In the genomic region with DNA sequence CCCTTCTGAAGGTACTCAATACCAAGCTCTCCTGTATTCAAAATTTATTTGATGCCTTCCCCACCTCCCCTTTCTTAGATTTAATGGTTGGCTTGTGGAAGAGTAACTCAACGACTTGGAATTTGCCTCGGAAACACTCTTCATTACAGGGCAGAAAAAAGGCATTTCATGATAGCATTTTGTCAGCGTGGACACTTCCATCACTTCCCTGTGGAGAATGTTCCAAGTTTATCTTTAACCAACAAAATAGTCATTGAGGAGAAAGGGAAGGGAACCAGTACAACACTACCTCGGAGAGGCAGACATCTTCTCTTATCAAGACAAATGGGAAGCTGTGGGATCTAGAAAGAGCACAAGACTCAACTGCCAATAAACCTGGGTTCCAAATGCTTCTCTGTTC, we compare ENCODE assay signal across 15 cellular contexts.
DNase-seq lines count a peak whose midpoint lies in the region; ATAC-seq and TF ChIP-seq lines count a peak whose summit lies in the region.
"Had no signal": no experiment of that assay in that cellular context is flagged by ENCODE, and none has a peak within 500 bp of the region (broad histone marks: within the 10 kb centered on the region; RNA-seq: fewer than 3 reads in every experiment).

No MANE protein-coding gene starts in this region.

- H3K27me3 Mint-ChIP-seq in osteocyte (ENCODE audit: unreplicated experiment): no peaks in the 10 kb centered on the region
- H3K27me3 Mint-ChIP-seq in WTC11 (ENCODE audit: low read depth): no peaks in the 10 kb centered on the region
- H3K27me3 Mint-ChIP-seq: IgD-negative memory B cell had no signal

- DNase-seq in Caki2 (ENCODE audit: low read depth): peak; percentile 14
- peak; percentile 31 for DNase-seq in amniotic epithelial cell (ENCODE audit: low read depth)
- peak; percentile 36 for DNase-seq in kidney glomerular epithelial cell (lab: John Stamatoyannopoulos, UW)
- no peak for DNase-seq in osteocyte (ENCODE audit: extremely low spot score, unreplicated experiment)
- no peak for DNase-seq in activated CD4-positive, alpha-beta T cell treated with anti-CD3 and anti-CD28 coated beads, Interleukin-2, amount 50 U/mL, for 48 hours
- no peak for DNase-seq in NCI-H2029 treated with DMSO at 0.1 percent for 48 hours (lab: John Stamatoyannopoulos, UW)
- DNase-seq in WTC11 (ENCODE audit: low spot score): no peak
- no peak for DNase-seq in COR-L47 (lab: John Stamatoyannopoulos, UW)
- DNase-seq: BE2C, HCEC 1CT, NCI-H146, NCI-H2107, NCI-H345, NCI-H526 treated with DMSO at 0.1 percent for 48 hours had no signal

- TF ChIP-seq CTCF in osteocyte (IDR thresholded peaks at IDR 0.05): no peak
- TF ChIP-seq CTCF in WTC11 (IDR thresholded peaks at IDR 0.05): no peak

- no peak for ATAC-seq in WTC11

- no peaks in the 10 kb centered on the region for H3K36me3 Mint-ChIP-seq in osteocyte (ENCODE audit: unreplicated experiment)
- no peaks in the 10 kb centered on the region for H3K36me3 Mint-ChIP-seq in WTC11

- H3K4me1 Mint-ChIP-seq in osteocyte (ENCODE audit: unreplicated experiment): peaks cover 80% of the 10 kb centered on the region
- peaks cover 41% of the 10 kb centered on the region for H3K4me1 Mint-ChIP-seq in WTC11

- H3K9me3 Mint-ChIP-seq in osteocyte (ENCODE audit: unreplicated experiment): no peaks in the 10 kb centered on the region
- no peaks in the 10 kb centered on the region for H3K9me3 Mint-ChIP-seq in WTC11
- H3K9me3 Mint-ChIP-seq: IgD-negative memory B cell had no signal

- POLR2A ChIA-PET in WTC11 (lab: Charles Lee): interaction anchor here (0.7 kb wide), 1 partner anchor 242 kb away, joined by 3 read pairs; a partner anchor contains a TSS

- peak overlapping the region; percentile 93 for H3K27ac Mint-ChIP-seq in osteocyte (ENCODE audit: unreplicated experiment)
- H3K27ac Mint-ChIP-seq in WTC11: no peak overlapping the region
- H3K27ac Mint-ChIP-seq: IgD-negative memory B cell had no signal

- in situ Hi-C loops in Caki2 (cut with HindIII; ENCODE audit: low pct_unique_long_range_greater_than_20kb, low sequenced_read_pairs): no loop called here

- no peak overlapping the region for H3K4me3 Mint-ChIP-seq in osteocyte (ENCODE audit: unreplicated experiment)
- H3K4me3 Mint-ChIP-seq in WTC11: no peak overlapping the region
- H3K4me3 Mint-ChIP-seq: IgD-negative memory B cell had no signal

- CTCF ChIA-PET in WTC11 (lab: Charles Lee): interaction anchor here (0.9 kb wide), 1 partner anchor 293 kb away, joined by 3 read pairs; no protein-coding TSS in a partner anchor

TF ChIP-seq in WTC11, 78 proteins besides CTCF, POLR2A, EP300 and RAD21:
- TF ChIP-seq ELF4 (CRISPR knock-in tag; IDR thresholded peaks at IDR 0.05; ENCODE audit: low read depth) (no peak), ZNF138 (CRISPR knock-in tag; conservative IDR thresholded peaks at IDR 0.05) (no peak), ZNF232 (CRISPR knock-in tag; IDR thresholded peaks at IDR 0.05) (no peak), CREB1 (CRISPR knock-in tag; IDR thresholded peaks at IDR 0.05) (no peak), TEAD1 (CRISPR knock-in tag; IDR thresholded peaks at IDR 0.05) (no peak), ZBTB21 (CRISPR knock-in tag; IDR thresholded peaks at IDR 0.05; ENCODE audit: borderline replicate concordance) (no peak)
- TF ChIP-seq, protein P1, sequence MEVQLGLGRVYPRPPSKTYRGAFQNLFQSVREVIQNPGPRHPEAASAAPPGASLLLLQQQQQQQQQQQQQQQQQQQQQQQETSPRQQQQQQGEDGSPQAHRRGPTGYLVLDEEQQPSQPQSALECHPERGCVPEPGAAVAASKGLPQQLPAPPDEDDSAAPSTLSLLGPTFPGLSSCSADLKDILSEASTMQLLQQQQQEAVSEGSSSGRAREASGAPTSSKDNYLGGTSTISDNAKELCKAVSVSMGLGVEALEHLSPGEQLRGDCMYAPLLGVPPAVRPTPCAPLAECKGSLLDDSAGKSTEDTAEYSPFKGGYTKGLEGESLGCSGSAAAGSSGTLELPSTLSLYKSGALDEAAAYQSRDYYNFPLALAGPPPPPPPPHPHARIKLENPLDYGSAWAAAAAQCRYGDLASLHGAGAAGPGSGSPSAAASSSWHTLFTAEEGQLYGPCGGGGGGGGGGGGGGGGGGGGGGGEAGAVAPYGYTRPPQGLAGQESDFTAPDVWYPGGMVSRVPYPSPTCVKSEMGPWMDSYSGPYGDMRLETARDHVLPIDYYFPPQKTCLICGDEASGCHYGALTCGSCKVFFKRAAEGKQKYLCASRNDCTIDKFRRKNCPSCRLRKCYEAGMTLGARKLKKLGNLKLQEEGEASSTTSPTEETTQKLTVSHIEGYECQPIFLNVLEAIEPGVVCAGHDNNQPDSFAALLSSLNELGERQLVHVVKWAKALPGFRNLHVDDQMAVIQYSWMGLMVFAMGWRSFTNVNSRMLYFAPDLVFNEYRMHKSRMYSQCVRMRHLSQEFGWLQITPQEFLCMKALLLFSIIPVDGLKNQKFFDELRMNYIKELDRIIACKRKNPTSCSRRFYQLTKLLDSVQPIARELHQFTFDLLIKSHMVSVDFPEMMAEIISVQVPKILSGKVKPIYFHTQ (CRISPR knock-in tag; IDR thresholded peaks at IDR 0.05): no peak
- TF ChIP-seq, protein P2, sequence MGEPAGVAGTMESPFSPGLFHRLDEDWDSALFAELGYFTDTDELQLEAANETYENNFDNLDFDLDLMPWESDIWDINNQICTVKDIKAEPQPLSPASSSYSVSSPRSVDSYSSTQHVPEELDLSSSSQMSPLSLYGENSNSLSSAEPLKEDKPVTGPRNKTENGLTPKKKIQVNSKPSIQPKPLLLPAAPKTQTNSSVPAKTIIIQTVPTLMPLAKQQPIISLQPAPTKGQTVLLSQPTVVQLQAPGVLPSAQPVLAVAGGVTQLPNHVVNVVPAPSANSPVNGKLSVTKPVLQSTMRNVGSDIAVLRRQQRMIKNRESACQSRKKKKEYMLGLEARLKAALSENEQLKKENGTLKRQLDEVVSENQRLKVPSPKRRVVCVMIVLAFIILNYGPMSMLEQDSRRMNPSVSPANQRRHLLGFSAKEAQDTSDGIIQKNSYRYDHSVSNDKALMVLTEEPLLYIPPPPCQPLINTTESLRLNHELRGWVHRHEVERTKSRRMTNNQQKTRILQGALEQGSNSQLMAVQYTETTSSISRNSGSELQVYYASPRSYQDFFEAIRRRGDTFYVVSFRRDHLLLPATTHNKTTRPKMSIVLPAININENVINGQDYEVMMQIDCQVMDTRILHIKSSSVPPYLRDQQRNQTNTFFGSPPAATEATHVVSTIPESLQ (CRISPR knock-in tag; IDR thresholded peaks at IDR 0.05): no peak
- TF ChIP-seq, protein P3, sequence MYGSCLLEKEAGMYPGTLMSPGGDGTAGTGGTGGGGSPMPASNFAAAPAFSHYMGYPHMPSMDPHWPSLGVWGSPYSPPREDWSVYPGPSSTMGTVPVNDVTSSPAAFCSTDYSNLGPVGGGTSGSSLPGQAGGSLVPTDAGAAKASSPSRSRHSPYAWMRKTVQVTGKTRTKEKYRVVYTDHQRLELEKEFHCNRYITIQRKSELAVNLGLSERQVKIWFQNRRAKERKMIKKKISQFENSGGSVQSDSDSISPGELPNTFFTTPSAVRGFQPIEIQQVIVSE (CRISPR knock-in tag; IDR thresholded peaks at IDR 0.05; ENCODE audit: borderline replicate concordance): no peak
- TF ChIP-seq, protein P4, sequence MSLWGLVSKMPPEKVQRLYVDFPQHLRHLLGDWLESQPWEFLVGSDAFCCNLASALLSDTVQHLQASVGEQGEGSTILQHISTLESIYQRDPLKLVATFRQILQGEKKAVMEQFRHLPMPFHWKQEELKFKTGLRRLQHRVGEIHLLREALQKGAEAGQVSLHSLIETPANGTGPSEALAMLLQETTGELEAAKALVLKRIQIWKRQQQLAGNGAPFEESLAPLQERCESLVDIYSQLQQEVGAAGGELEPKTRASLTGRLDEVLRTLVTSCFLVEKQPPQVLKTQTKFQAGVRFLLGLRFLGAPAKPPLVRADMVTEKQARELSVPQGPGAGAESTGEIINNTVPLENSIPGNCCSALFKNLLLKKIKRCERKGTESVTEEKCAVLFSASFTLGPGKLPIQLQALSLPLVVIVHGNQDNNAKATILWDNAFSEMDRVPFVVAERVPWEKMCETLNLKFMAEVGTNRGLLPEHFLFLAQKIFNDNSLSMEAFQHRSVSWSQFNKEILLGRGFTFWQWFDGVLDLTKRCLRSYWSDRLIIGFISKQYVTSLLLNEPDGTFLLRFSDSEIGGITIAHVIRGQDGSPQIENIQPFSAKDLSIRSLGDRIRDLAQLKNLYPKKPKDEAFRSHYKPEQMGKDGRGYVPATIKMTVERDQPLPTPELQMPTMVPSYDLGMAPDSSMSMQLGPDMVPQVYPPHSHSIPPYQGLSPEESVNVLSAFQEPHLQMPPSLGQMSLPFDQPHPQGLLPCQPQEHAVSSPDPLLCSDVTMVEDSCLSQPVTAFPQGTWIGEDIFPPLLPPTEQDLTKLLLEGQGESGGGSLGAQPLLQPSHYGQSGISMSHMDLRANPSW (CRISPR knock-in tag; conservative IDR thresholded peaks at IDR 0.05; ENCODE audit: low read depth): no peak
- TF ChIP-seq, protein P5, sequence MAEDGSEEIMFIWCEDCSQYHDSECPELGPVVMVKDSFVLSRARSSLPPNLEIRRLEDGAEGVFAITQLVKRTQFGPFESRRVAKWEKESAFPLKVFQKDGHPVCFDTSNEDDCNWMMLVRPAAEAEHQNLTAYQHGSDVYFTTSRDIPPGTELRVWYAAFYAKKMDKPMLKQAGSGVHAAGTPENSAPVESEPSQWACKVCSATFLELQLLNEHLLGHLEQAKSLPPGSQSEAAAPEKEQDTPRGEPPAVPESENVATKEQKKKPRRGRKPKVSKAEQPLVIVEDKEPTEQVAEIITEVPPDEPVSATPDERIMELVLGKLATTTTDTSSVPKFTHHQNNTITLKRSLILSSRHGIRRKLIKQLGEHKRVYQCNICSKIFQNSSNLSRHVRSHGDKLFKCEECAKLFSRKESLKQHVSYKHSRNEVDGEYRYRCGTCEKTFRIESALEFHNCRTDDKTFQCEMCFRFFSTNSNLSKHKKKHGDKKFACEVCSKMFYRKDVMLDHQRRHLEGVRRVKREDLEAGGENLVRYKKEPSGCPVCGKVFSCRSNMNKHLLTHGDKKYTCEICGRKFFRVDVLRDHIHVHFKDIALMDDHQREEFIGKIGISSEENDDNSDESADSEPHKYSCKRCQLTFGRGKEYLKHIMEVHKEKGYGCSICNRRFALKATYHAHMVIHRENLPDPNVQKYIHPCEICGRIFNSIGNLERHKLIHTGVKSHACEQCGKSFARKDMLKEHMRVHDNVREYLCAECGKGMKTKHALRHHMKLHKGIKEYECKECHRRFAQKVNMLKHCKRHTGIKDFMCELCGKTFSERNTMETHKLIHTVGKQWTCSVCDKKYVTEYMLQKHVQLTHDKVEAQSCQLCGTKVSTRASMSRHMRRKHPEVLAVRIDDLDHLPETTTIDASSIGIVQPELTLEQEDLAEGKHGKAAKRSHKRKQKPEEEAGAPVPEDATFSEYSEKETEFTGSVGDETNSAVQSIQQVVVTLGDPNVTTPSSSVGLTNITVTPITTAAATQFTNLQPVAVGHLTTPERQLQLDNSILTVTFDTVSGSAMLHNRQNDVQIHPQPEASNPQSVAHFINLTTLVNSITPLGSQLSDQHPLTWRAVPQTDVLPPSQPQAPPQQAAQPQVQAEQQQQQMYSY (CRISPR knock-in tag; IDR thresholded peaks at IDR 0.05): no peak

Comparison
In these comparisons a context has a peak if more than half of its experiments do, and no peak if none do; other contexts are left out.
1. DNase-seq: peak in Caki2 (single experiment), amniotic epithelial cell (single experiment) and kidney glomerular epithelial cell (single experiment); none in osteocyte (single experiment), activated CD4-positive, alpha-beta T cell treated with anti-CD3 and anti-CD28 coated beads, Interleukin-2, amount 50 U/mL, for 48 hours (0 of 2), NCI-H2029 treated with DMSO at 0.1 percent for 48 hours (single experiment), WTC11 (single experiment) and COR-L47 (single experiment).